In the genomic region with DNA sequence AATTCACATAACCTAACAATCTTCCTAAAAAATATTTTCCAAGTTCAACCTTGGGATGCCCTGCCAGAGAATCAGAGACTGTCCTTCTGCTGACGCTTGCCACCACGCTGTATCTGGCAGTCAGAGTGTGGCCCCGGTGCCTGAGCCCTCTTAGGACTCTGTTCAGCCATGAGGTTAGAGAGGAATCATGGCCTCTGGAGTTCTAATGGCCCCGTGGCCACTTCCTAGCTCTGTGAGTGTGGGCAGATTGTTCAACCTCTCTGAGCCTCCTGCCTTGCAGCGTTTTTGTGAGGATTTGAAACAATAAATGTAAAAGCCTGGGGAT, we compare ENCODE assay signal across 26 cellular contexts. TPM values are rescaled to one million over a fixed set of nuclear protein-coding genes. Genes with fewer than 3 reads are reported as not detected.
A peak's percentile ranks its signal among the peaks of the same experiment; 100 is the strongest.
DNase-seq lines count a peak whose midpoint lies in the region; ATAC-seq and TF ChIP-seq lines count a peak whose summit lies in the region.
"Had no signal": no experiment of that assay in that cellular context is flagged by ENCODE, and none has a peak within 500 bp of the region (broad histone marks: within the 10 kb centered on the region; RNA-seq: fewer than 3 reads in every experiment).

No MANE protein-coding gene starts in this region.

- CTCF ChIA-PET in HEK293T (lab: Yijun Ruan, JAX) = no interaction called here

- H3K9me2 ChIP-seq in GM23338 (ENCODE audit: insufficient read depth) = no peaks in the 10 kb centered on the region

- peaks cover 8% of the 10 kb centered on the region for H3K27me3 Mint-ChIP-seq in GM23338 (ENCODE audit: insufficient read depth, low read depth, poor library complexity)
- H3K27me3 Mint-ChIP-seq in glutamatergic neuron (ENCODE audit: unreplicated experiment) = peaks cover 3% of the 10 kb centered on the region
- H3K27me3 Mint-ChIP-seq in mesothelial cell of epicardium (ENCODE audit: low read depth) = no peaks in the 10 kb centered on the region
- H3K27me3 Mint-ChIP-seq in activated T-cell treated with anti-CD3 and anti-CD28 coated beads, Interleukin-2, amount 50 U/mL, for 72 hours (ENCODE audit: low read depth) = no peaks in the 10 kb centered on the region
- H3K27me3 Mint-ChIP-seq: CD4-positive, alpha-beta memory T cell had no signal

- H3K4me2 ChIP-seq in GM23338 = no peak overlapping the region
- H3K4me2 ChIP-seq: BLaER1 had no signal

- H3K9me3 Mint-ChIP-seq in GM23338 (no peaks in the 10 kb centered on the region), glutamatergic neuron (ENCODE audit: unreplicated experiment) (peaks cover 4% of the 10 kb centered on the region), mesothelial cell of epicardium (no peaks in the 10 kb centered on the region)
- H3K9me3 Mint-ChIP-seq in activated T-cell treated with anti-CD3 and anti-CD28 coated beads, Interleukin-2, amount 50 U/mL, for 72 hours = no peaks in the 10 kb centered on the region
- H3K9me3 Mint-ChIP-seq: CD4-positive, alpha-beta memory T cell had no signal

- peaks cover 28% of the 10 kb centered on the region for H3K4me1 Mint-ChIP-seq in GM23338
- peaks cover 23% of the 10 kb centered on the region for H3K4me1 Mint-ChIP-seq in glutamatergic neuron (ENCODE audit: low read depth, unreplicated experiment)
- H3K4me1 Mint-ChIP-seq in mesothelial cell of epicardium = peaks cover 26% of the 10 kb centered on the region
- peaks cover 42% of the 10 kb centered on the region for H3K4me1 Mint-ChIP-seq in activated T-cell treated with anti-CD3 and anti-CD28 coated beads, Interleukin-2, amount 50 U/mL, for 72 hours (ENCODE audit: low read depth)

- H3K27ac Mint-ChIP-seq in GM23338 (no peak overlapping the region), glutamatergic neuron (ENCODE audit: unreplicated experiment) (peak overlapping the region; percentile 48), mesothelial cell of epicardium (peak overlapping the region; percentile 24)
- no peak overlapping the region for H3K27ac Mint-ChIP-seq in activated T-cell treated with anti-CD3 and anti-CD28 coated beads, Interleukin-2, amount 50 U/mL, for 72 hours

- no peak for ATAC-seq in GM23338
- ATAC-seq in activated T-cell treated with anti-CD3 and anti-CD28 coated beads, Interleukin-2, amount 50 U/mL, for 72 hours (replicated peaks in 1 of 2) = no peak
- no peak for ATAC-seq in HG02981 (IDR thresholded peaks at IDR 0.05; ENCODE audit: unreplicated experiment)
- ATAC-seq: GM12878 had no signal

- H3K4me3 ChIP-seq in GM23338 (no peak overlapping the region), subcutaneous abdominal adipose tissue (ENCODE audit: low read depth in 1 of 5, low read length in 5 of 5) (no peak overlapping the region)
- H3K4me3 ChIP-seq: BLaER1, GM12878, MG63, SJSA1 had no signal

- H3K4me3 Mint-ChIP-seq in GM23338 = peak overlapping the region; percentile 6; the same call in 1 of the 3 replicates
- peak overlapping the region; percentile 49 for H3K4me3 Mint-ChIP-seq in glutamatergic neuron (ENCODE audit: unreplicated experiment)
- no peak overlapping the region for H3K4me3 Mint-ChIP-seq in mesothelial cell of epicardium
- H3K4me3 Mint-ChIP-seq in activated T-cell treated with anti-CD3 and anti-CD28 coated beads, Interleukin-2, amount 50 U/mL, for 72 hours = no peak overlapping the region

- H3K36me3 ChIP-seq in GM23338 (ENCODE audit: insufficient read depth) = no peaks in the 10 kb centered on the region
- H3K36me3 ChIP-seq in subcutaneous abdominal adipose tissue (ENCODE audit: control insufficient read depth in 5 of 5, insufficient read depth in 5 of 5, low read length in 5 of 5) = peaks cover 0 to 6% (median 0%) of the 10 kb centered on the region in 5 donors
- H3K36me3 ChIP-seq: BLaER1, MG63 had no signal

- no peak overlapping the region for H3K27ac ChIP-seq in GM23338 (ENCODE audit: low read depth)
- H3K27ac ChIP-seq in subcutaneous abdominal adipose tissue (ENCODE audit: low read depth, low read length) = peak overlapping the region; percentile 45
- H3K27ac ChIP-seq: BLaER1, SJSA1 had no signal

- H3K9me3 ChIP-seq in subcutaneous abdominal adipose tissue (ENCODE audit: control insufficient read depth in 5 of 5, low read length in 5 of 5) = no peaks in the 10 kb centered on the region
- H3K9me3 ChIP-seq: BLaER1, MG63, SJSA1 had no signal

- POLR2A ChIA-PET in HEK293T (lab: Yijun Ruan, JAX) = no interaction called here

- H2AFZ ChIP-seq in GM23338 = no peak overlapping the region

- H3K36me3 Mint-ChIP-seq in GM23338 (ENCODE audit: low read depth) (peaks cover 6% of the 10 kb centered on the region), glutamatergic neuron (ENCODE audit: unreplicated experiment) (peaks cover 5% of the 10 kb centered on the region), mesothelial cell of epicardium (peaks cover 2% of the 10 kb centered on the region)
- no peaks in the 10 kb centered on the region for H3K36me3 Mint-ChIP-seq in activated T-cell treated with anti-CD3 and anti-CD28 coated beads, Interleukin-2, amount 50 U/mL, for 72 hours (ENCODE audit: insufficient read depth in 2 of 2)

- peak overlapping the region in 1 of 5 donors; percentile 7 for H3K9ac ChIP-seq in subcutaneous abdominal adipose tissue (ENCODE audit: low read length in 5 of 5)
- H3K9ac ChIP-seq: BLaER1 had no signal

- H3K27me3 ChIP-seq in GM23338 (ENCODE audit: insufficient read depth) = no peaks in the 10 kb centered on the region
- no peaks in the 10 kb centered on the region for H3K27me3 ChIP-seq in subcutaneous abdominal adipose tissue (ENCODE audit: control insufficient read depth in 5 of 5, insufficient read depth in 4 of 5, low read length in 5 of 5)
- H3K27me3 ChIP-seq: BLaER1, MG63, SJSA1 had no signal

- no peak for DNase-seq in GM23338 (ENCODE audit: low spot score)
- DNase-seq in glutamatergic neuron = no peak
- DNase-seq in mesothelial cell of epicardium (ENCODE audit: low spot score in 2 of 2, unreplicated experiment in 2 of 2) = no peak
- DNase-seq in activated T-cell treated with anti-CD3 and anti-CD28 coated beads, Interleukin-2, amount 50 U/mL, for 72 hours = no peak
- no peak for DNase-seq in HEK293T (ENCODE audit: extremely low spot score)
- DNase-seq: CD4-positive, alpha-beta memory T cell; COR-L47; DMS79; EL; GDM1; KG1; MG63; NCI-H1417; NCI-H1694; NCI-H2029 treated with DMSO at 0.1 percent for 48 hours; NCI-H446 treated with DMSO at 0.1 percent for 48 hours; NCI-H526; NCI-H82; NK-92 treated with Interleukin-12 subunit alpha and Interleukin-12 subunit beta, amount 100 ng/mL, for 24 hours; Right ventricle myocardium superior; RPMI8226 had no signal

- peaks cover 9% of the 10 kb centered on the region for H3K79me2 ChIP-seq in GM23338 (replicated peaks; ENCODE audit: insufficient read depth)

- H3K4me1 ChIP-seq in GM23338 (ENCODE audit: insufficient read depth) (peaks cover 27% of the 10 kb centered on the region), subcutaneous abdominal adipose tissue (ENCODE audit: control insufficient read depth in 5 of 5, insufficient read depth in 5 of 5, low read length in 5 of 5) (peaks cover 5 to 46% (median 38%) of the 10 kb centered on the region in 5 donors)

- no peaks in the 10 kb centered on the region for H4K20me1 ChIP-seq in GM23338 (replicated peaks; ENCODE audit: insufficient read depth)
- H4K20me1 ChIP-seq: BLaER1 had no signal

- H3F3A ChIP-seq in GM23338 (replicated peaks; ENCODE audit: low read depth) = peaks cover 11% of the 10 kb centered on the region

- TF ChIP-seq CTCF in GM23338 (conservative IDR thresholded peaks at IDR 0.05; ENCODE audit: low read depth in 2 of 2) (no peak), glutamatergic neuron (IDR thresholded peaks at IDR 0.05; ENCODE audit: partially characterized antibody, unreplicated experiment) (no peak), mesothelial cell of epicardium (IDR thresholded peaks at IDR 0.05; ENCODE audit: unreplicated experiment) (no peak)

TF ChIP-seq in HEK293T, 16 proteins besides CTCF, POLR2A, EP300 and RAD21 (continues in another document):
- TF ChIP-seq ELF4 (IDR thresholded peaks at IDR 0.05) (no peak), SP1 (IDR thresholded peaks at IDR 0.05) (no peak), LEF1 (IDR thresholded peaks at IDR 0.05; ENCODE audit: borderline replicate concordance) (no peak), NFRKB (IDR thresholded peaks at IDR 0.05) (no peak), TARDBP (IDR thresholded peaks at IDR 0.05) (no peak), FOXA1 (IDR thresholded peaks at IDR 0.05) (no peak), HDGF (IDR thresholded peaks at IDR 0.05; ENCODE audit: borderline replicate concordance) (no peak), L3MBTL2 (conservative IDR thresholded peaks at IDR 0.05) (no peak), CTBP1 (IDR thresholded peaks at IDR 0.05; ENCODE audit: borderline replicate concordance) (no peak), ZNF384 (IDR thresholded peaks at IDR 0.05) (no peak), FOXM1 (IDR thresholded peaks at IDR 0.05; ENCODE audit: borderline replicate concordance) (no peak)
- TF ChIP-seq, protein P1, sequence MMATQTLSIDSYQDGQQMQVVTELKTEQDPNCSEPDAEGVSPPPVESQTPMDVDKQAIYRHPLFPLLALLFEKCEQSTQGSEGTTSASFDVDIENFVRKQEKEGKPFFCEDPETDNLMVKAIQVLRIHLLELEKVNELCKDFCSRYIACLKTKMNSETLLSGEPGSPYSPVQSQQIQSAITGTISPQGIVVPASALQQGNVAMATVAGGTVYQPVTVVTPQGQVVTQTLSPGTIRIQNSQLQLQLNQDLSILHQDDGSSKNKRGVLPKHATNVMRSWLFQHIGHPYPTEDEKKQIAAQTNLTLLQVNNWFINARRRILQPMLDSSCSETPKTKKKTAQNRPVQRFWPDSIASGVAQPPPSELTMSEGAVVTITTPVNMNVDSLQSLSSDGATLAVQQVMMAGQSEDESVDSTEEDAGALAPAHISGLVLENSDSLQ (IDR thresholded peaks at IDR 0.05) = no peak

RNA-seq across cellular contexts. Expression of a gene that starts 2.2 kb away (rescaled TPM):
- total RNA-seq in GM23338 (2014; rRNA removed; shearing (Covaris generic)) = 22.8 and 29.2 TPM in 2 replicates
- 38.4 and 45.5 TPM in 2 replicates for polyA plus RNA-seq in GM23338 (2016; fragmentation: Nextera tagmentation; extraction: Ambion mirVana)
- total RNA-seq in glutamatergic neuron (ENCODE audit: unreplicated experiment) = 72.1 TPM
- 41.5 to 49.2 TPM (median 43.8 TPM) in 3 replicates for total RNA-seq in mesothelial cell of epicardium
- 10 to 100 TPM; 12.5 to 14.8 TPM for total RNA-seq in activated T-cell treated with anti-CD3 and anti-CD28 coated beads, Interleukin-2, amount 50 U/mL, for 72 hours

RNA-seq across cellular contexts. Expression of a gene that starts 36.6 kb away (rescaled TPM):
- 376 and 407 TPM in 2 replicates for total RNA-seq in GM23338 (2014; rRNA removed; shearing (Covaris generic))
- polyA plus RNA-seq in GM23338 (2016; fragmentation: Nextera tagmentation; extraction: Ambion mirVana) = 286 and 305 TPM in 2 replicates
- total RNA-seq in glutamatergic neuron (ENCODE audit: unreplicated experiment) = 769 TPM
- total RNA-seq in mesothelial cell of epicardium = 21.5 to 25.5 TPM (median 24.3 TPM) in 3 replicates
- total RNA-seq in activated T-cell treated with anti-CD3 and anti-CD28 coated beads, Interleukin-2, amount 50 U/mL, for 72 hours = 1 to 10 TPM; 2.3 to 2.8 TPM

RNA-seq across cellular contexts. Expression of a gene that starts 52.4 kb away (rescaled TPM):
- total RNA-seq in GM23338 (2014; rRNA removed; shearing (Covaris generic)) = 16.7 and 19.4 TPM in 2 replicates
- polyA plus RNA-seq in GM23338 (2016; fragmentation: Nextera tagmentation; extraction: Ambion mirVana) = 4.9 and 5.7 TPM in 2 replicates
- total RNA-seq in glutamatergic neuron (ENCODE audit: unreplicated experiment) (10.6 TPM), mesothelial cell of epicardium (17.5 to 18.4 TPM (median 17.6 TPM) in 3 replicates)
- 10 to 100 TPM; 21.9 to 23.6 TPM for total RNA-seq in activated T-cell treated with anti-CD3 and anti-CD28 coated beads, Interleukin-2, amount 50 U/mL, for 72 hours

Comparison
In these comparisons a context has a peak if more than half of its experiments do, and no peak if none do; other contexts are left out.
1. H3K27ac Mint-ChIP-seq: peak in glutamatergic neuron (single experiment) and mesothelial cell of epicardium (single experiment); none in GM23338 (single experiment) and activated T-cell treated with anti-CD3 and anti-CD28 coated beads, Interleukin-2, amount 50 U/mL, for 72 hours (single experiment).
2. H3K4me3 Mint-ChIP-seq: peak in GM23338 (single experiment) and glutamatergic neuron (single experiment); none in mesothelial cell of epicardium (single experiment) and activated T-cell treated with anti-CD3 and anti-CD28 coated beads, Interleukin-2, amount 50 U/mL, for 72 hours (0 of 2).
3. RNA of a gene that starts 36.6 kb away (total RNA-seq): 769 TPM in glutamatergic neuron (single experiment) and 376 to 407 TPM in GM23338; 21.5 to 25.5 TPM in mesothelial cell of epicardium and 2.3 to 2.8 TPM in activated T-cell treated with anti-CD3 and anti-CD28 coated beads, Interleukin-2, amount 50 U/mL, for 72 hours; every median in the first group is over 10 times any median in the second.